ENCODE assay signal across 18 cellular contexts in genomic region chr16:68354816-68355215, GRCh38.
"Had no signal": no experiment of that assay in that cellular context is flagged by ENCODE, and none has a peak within 500 bp of the region (broad histone marks: within the 10 kb centered on the region; RNA-seq: fewer than 3 reads in every experiment).

No MANE protein-coding gene starts in this region.

- H3K4me3 Mint-ChIP-seq: activated CD4-positive, alpha-beta memory T cell treated with anti-CD3 and anti-CD28 coated beads for 36 hours; T-helper 1 cell treated with Interleukin-12 subunit alpha and Interleukin-12 subunit beta and Interleukin-4 antibody, amounts not matched to agents 30 μg/mL and 1 μg/mL, for 36 hours had no signal

- H3K9me3 ChIP-seq: adrenal gland, Peyer's patch had no signal

- H3K4me3 ChIP-seq: adrenal gland, Peyer's patch had no signal

- H3K27ac Mint-ChIP-seq: activated CD4-positive, alpha-beta memory T cell treated with anti-CD3 and anti-CD28 coated beads for 36 hours; activated CD4-positive, alpha-beta T cell treated with anti-CD3 and anti-CD28 coated beads, Interleukin-2, amount 10 ng/mL, durations not matched to agents 24 days and 14 days; activated naive CD8-positive, alpha-beta T cell; T-helper 1 cell treated with Interleukin-12 subunit alpha and Interleukin-12 subunit beta and Interleukin-4 antibody, amounts not matched to agents 30 μg/mL and 1 μg/mL, for 36 hours had no signal

- H3K9me3 Mint-ChIP-seq: activated CD4-positive, alpha-beta memory T cell treated with anti-CD3 and anti-CD28 coated beads for 36 hours; activated CD4-positive, alpha-beta T cell treated with anti-CD3 and anti-CD28 coated beads, Interleukin-2, amount 10 ng/mL, durations not matched to agents 24 days and 14 days; T-helper 1 cell treated with Interleukin-12 subunit alpha and Interleukin-12 subunit beta and Interleukin-4 antibody, amounts not matched to agents 30 μg/mL and 1 μg/mL, for 36 hours had no signal

- H3K27ac ChIP-seq: adrenal gland, Peyer's patch, RWPE1 had no signal

- H3K27me3 ChIP-seq: adrenal gland, Peyer's patch had no signal

- H3K27me3 Mint-ChIP-seq: activated CD4-positive, alpha-beta memory T cell treated with anti-CD3 and anti-CD28 coated beads for 36 hours; activated naive CD8-positive, alpha-beta T cell had no signal

- DNase-seq: activated CD4-positive, alpha-beta memory T cell treated with anti-CD3 and anti-CD28 coated beads for 36 hours; activated CD4-positive, alpha-beta T cell treated with anti-CD3 and anti-CD28 coated beads, Interleukin-2, amount 10 ng/mL, durations not matched to agents 24 days and 14 days; activated CD4-positive, CD25-positive, alpha-beta regulatory T cell treated with anti-CD3 and anti-CD28 coated beads, Interleukin-2, amount 50 U/mL, for 72 hours; activated effector memory CD4-positive, alpha-beta T cell treated with Interleukin-2 at 50 U/mL for 16 hours; activated naive CD4-positive, alpha-beta T cell; adrenal gland; anterior cingulate cortex; NCI-H1105 treated with DMSO at 0.1 percent for 48 hours; NCI-H1436 treated with DMSO at 0.1 percent for 48 hours; NCI-H187; NCI-H2081 treated with DMSO at 0.1 percent for 48 hours; NCI-H446; NCI-H524; Peyer's patch; SHP77 treated with DMSO at 0.1 percent for 48 hours had no signal
